In genomic region chr3:48428088-48428862, GRCh38 we compare ENCODE assay signal across 8 cellular contexts. TPM values are rescaled to one million over a fixed set of nuclear protein-coding genes. Genes with fewer than 3 reads are reported as not detected.
DNase-seq lines count a peak whose midpoint lies in the region; ATAC-seq and TF ChIP-seq lines count a peak whose summit lies in the region.

No MANE protein-coding gene starts in this region.

- ATAC-seq in HG02973 (IDR thresholded peaks at IDR 0.05; ENCODE audit: unreplicated experiment) = no peak

- H3K4me3 ChIP-seq in adrenal gland (peak overlapping the region in 2 of 4 donors; percentile 76 to 93), kidney epithelial cell (ENCODE audit: low read depth, low read length) (peak overlapping the region; percentile 81), suprapubic skin (peak overlapping the region; percentile 93)

- H3K9me3 Mint-ChIP-seq in activated naive CD4-positive, alpha-beta T cell treated with anti-CD3 and anti-CD28 coated beads, Interleukin-2, amount 50 U/mL, for 24 hours = no peaks in the 10 kb centered on the region

- H3K27me3 ChIP-seq in adrenal gland (no peaks in the 10 kb centered on the region), kidney epithelial cell (ENCODE audit: control insufficient read depth, insufficient read depth, low read length) (no peaks in the 10 kb centered on the region), suprapubic skin (no peaks in the 10 kb centered on the region)

- no peaks in the 10 kb centered on the region for H3K27me3 Mint-ChIP-seq in activated naive CD4-positive, alpha-beta T cell treated with anti-CD3 and anti-CD28 coated beads, Interleukin-2, amount 50 U/mL, for 24 hours

- peaks cover 7 to 19% of the 10 kb centered on the region in 2 donors for H3K4me1 ChIP-seq in adrenal gland (replicated peaks in 1 of 2)
- peaks cover 89% of the 10 kb centered on the region for H3K4me1 ChIP-seq in suprapubic skin

- H3K27ac ChIP-seq in adrenal gland (peak overlapping the region in 3 of 5 donors; percentile 57 to 79 (median 76)), suprapubic skin (peak overlapping the region; percentile 97)

- no peak overlapping the region for H3K27ac Mint-ChIP-seq in activated naive CD4-positive, alpha-beta T cell treated with anti-CD3 and anti-CD28 coated beads, Interleukin-2, amount 50 U/mL, for 24 hours

- intact Hi-C loops in adrenal gland (cut with DNase I) = no loop called here

- DNase-seq in activated naive CD4-positive, alpha-beta T cell treated with Interleukin-2 at 50 U/mL for 16 hours = no peak
- DNase-seq in adrenal gland = no peak
- DNase-seq in kidney epithelial cell (ENCODE audit: low read depth) = no peak
- no peak for DNase-seq in suprapubic skin (ENCODE audit: low spot score in 2 of 2)
- no peak for DNase-seq in HUDEP-2 (lab: John Stamatoyannopoulos, UW; ENCODE audit: unreplicated experiment in 76 of 76)
- DNase-seq in NCI-H2227 treated with DMSO at 0.1 percent for 48 hours (lab: John Stamatoyannopoulos, UW) = no peak

- TF ChIP-seq POLR2A in adrenal gland (IDR thresholded peaks at IDR 0.05) = no peak
- no peak for TF ChIP-seq POLR2A in suprapubic skin (IDR thresholded peaks at IDR 0.05)

- H3K4me3 Mint-ChIP-seq in activated naive CD4-positive, alpha-beta T cell treated with anti-CD3 and anti-CD28 coated beads, Interleukin-2, amount 50 U/mL, for 24 hours = peak overlapping the region; percentile 44

- WGBS in adrenal gland, 4 donors = 24 to 45% (median 42%) methylated on average over 10 to 18 of the region's 18 CpGs
- 29% methylated on average over 12 of the region's 18 CpGs for whole genome bisulfite sequencing in suprapubic skin

- H3K36me3 ChIP-seq in adrenal gland (replicated peaks in 1 of 2) = peaks cover 0 to 15% of the 10 kb centered on the region in 2 donors
- peaks cover 3% of the 10 kb centered on the region for H3K36me3 ChIP-seq in kidney epithelial cell (ENCODE audit: control insufficient read depth, insufficient read depth, low read length)
- peaks cover 15% of the 10 kb centered on the region for H3K36me3 ChIP-seq in suprapubic skin

- no peaks in the 10 kb centered on the region for H3K36me3 Mint-ChIP-seq in activated naive CD4-positive, alpha-beta T cell treated with anti-CD3 and anti-CD28 coated beads, Interleukin-2, amount 50 U/mL, for 24 hours

- H3K9me3 ChIP-seq in adrenal gland (replicated peaks in 1 of 3) = no peaks in the 10 kb centered on the region
- no peaks in the 10 kb centered on the region for H3K9me3 ChIP-seq in suprapubic skin

- no peak for TF ChIP-seq CTCF in adrenal gland (IDR thresholded peaks at IDR 0.05)
- no peak for TF ChIP-seq CTCF in kidney epithelial cell (IDR thresholded peaks at IDR 0.05; ENCODE audit: insufficient read depth, low read length, poor library complexity, severe bottlenecking)
- no peak for TF ChIP-seq CTCF in suprapubic skin (IDR thresholded peaks at IDR 0.05)

- H3K4me1 Mint-ChIP-seq in activated naive CD4-positive, alpha-beta T cell treated with anti-CD3 and anti-CD28 coated beads, Interleukin-2, amount 50 U/mL, for 24 hours = peaks cover 4% of the 10 kb centered on the region

- TF ChIP-seq EP300 in suprapubic skin (IDR thresholded peaks at IDR 0.05) = no peak

RNA-seq across cellular contexts. Expression of gene PLXNB1, which starts 1.6 kb away (rescaled TPM):
- total RNA-seq in adrenal gland = 10 to 100 TPM in 6 of 8 donors, 1 to 10 TPM in 2; 5.9 to 23.5 (median 13.7) TPM
- 100 to 1,000 TPM in 1 of 3 donors, 10 to 100 TPM in 1, 1 to 10 TPM in 1; 6.1 to 115 (median 45.6) TPM for polyA plus RNA-seq in adrenal gland
- 115 and 137 TPM in 2 replicates for total RNA-seq in kidney epithelial cell
- total RNA-seq in suprapubic skin = 100 to 1,000 TPM; 188 to 384 (median 220) TPM

RNA-seq across cellular contexts. Expression of gene CCDC51, which starts 11.6 kb away (rescaled TPM):
- total RNA-seq in adrenal gland (10 to 100 TPM; 14.3 to 28.7 (median 19.5) TPM), kidney epithelial cell (39.2 and 46.4 TPM in 2 replicates), suprapubic skin (10 to 100 TPM in 3 of 4 donors, 1 to 10 TPM in 1; 6.4 to 18.7 (median 13.6) TPM)
- 10 to 100 TPM in 1 of 3 donors, 1 to 10 TPM in 2; 7.3 to 20.8 (median 8.0) TPM for polyA plus RNA-seq in adrenal gland

RNA-seq across cellular contexts. Expression of gene TMA7, which starts 11.8 kb away (rescaled TPM):
- total RNA-seq in adrenal gland (100 to 1,000 TPM; 177 to 322 (median 224) TPM), kidney epithelial cell (374 and 462 TPM in 2 replicates), suprapubic skin (100 to 1,000 TPM; 122 to 281 (median 190) TPM)
- 100 to 1,000 TPM; 489 to 891 (median 742) TPM for polyA plus RNA-seq in adrenal gland

RNA-seq across cellular contexts. Expression of gene ATRIP, which starts 18.3 kb away (rescaled TPM):
- total RNA-seq in adrenal gland (10 to 100 TPM in 1 of 8 donors, 1 to 10 TPM in 7; 5.1 to 15.9 (median 6.7) TPM), kidney epithelial cell (5.7 and 6.8 TPM in 2 replicates), suprapubic skin (10 to 100 TPM in 2 of 4 donors, 1 to 10 TPM in 2; 8.7 to 12.7 (median 10.2) TPM)
- 1 to 10 TPM; 6.7 to 9.1 (median 8.4) TPM for polyA plus RNA-seq in adrenal gland

RNA-seq across cellular contexts. Expression of gene FBXW12, which starts 56.3 kb away (rescaled TPM):
- total RNA-seq in adrenal gland = not detected
- polyA plus RNA-seq in adrenal gland = under 1 TPM in 2 of 3 donors, not detected in 1; 0.07 to 0.24 TPM
- 0.46 TPM in 1 of 2 replicates, not detected in the other for total RNA-seq in kidney epithelial cell
- total RNA-seq in suprapubic skin = not detected
